2 cellular contexts compared by ENCODE assay signal in the genomic region with DNA sequence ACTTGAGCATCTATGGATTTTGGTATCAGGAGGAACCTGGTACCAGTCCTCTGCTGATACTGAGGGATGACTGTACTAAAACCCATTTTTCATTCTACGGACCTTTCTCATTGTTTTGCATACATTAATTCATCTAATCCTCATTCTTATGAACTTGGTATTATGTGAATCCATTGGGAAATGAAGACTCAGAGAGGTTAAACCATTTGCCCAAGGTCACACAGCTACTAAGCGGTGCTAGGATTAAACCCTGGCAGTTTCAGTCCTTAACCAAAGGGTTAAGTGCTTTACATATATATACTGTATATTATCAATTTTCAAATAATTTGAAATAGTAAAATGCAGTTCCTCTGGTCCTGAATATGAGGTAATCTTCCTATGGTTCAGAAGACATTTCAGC.
TF ChIP-seq lines count a peak whose summit lies in the region.

No MANE protein-coding gene starts in this region.

TF ChIP-seq in HepG2, 621 proteins besides CTCF, POLR2A, EP300 and RAD21:
- TF ChIP-seq ZNF768 (CRISPR knock-in tag; IDR thresholded peaks at IDR 0.05) (peak; percentile 33; the same call in 1 of the 2 replicates), IKZF4 (CRISPR knock-in tag; IDR thresholded peaks at IDR 0.05; ENCODE audit: borderline replicate concordance, low read depth, not compliant biosample characterization) (no peak)

TF ChIP-seq in K562, 482 proteins besides CTCF, POLR2A, EP300 and RAD21:
- TF ChIP-seq ZFP36 (IDR thresholded peaks at IDR 0.05; ENCODE audit: low read depth, low read length, partially characterized antibody): peak; percentile 47
- TF ChIP-seq KDM1A (IDR thresholded peaks at IDR 0.05): 0 out of 4 replicates have a peak, but pooled peaks of 1 of the 2 experiments have one; percentile 25
- no peak for TF ChIP-seq CUX1 (CRISPR knock-in tag; IDR thresholded peaks at IDR 0.05)
- TF ChIP-seq RBM25 (IDR thresholded peaks at IDR 0.05; ENCODE audit: low read depth, low read length, severe bottlenecking): peak; percentile 72
- TF ChIP-seq, protein P1, sequence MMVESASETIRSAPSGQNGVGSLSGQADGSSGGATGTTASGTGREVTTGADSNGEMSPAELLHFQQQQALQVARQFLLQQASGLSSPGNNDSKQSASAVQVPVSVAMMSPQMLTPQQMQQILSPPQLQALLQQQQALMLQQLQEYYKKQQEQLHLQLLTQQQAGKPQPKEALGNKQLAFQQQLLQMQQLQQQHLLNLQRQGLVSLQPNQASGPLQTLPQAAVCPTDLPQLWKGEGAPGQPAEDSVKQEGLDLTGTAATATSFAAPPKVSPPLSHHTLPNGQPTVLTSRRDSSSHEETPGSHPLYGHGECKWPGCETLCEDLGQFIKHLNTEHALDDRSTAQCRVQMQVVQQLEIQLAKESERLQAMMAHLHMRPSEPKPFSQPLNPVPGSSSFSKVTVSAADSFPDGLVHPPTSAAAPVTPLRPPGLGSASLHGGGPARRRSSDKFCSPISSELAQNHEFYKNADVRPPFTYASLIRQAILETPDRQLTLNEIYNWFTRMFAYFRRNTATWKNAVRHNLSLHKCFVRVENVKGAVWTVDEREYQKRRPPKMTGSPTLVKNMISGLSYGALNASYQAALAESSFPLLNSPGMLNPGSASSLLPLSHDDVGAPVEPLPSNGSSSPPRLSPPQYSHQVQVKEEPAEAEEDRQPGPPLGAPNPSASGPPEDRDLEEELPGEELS (CRISPR knock-in tag; IDR thresholded peaks at IDR 0.05; ENCODE audit: borderline replicate concordance): no peak
